9 cellular contexts compared by ENCODE assay signal in genomic region chr12:4107436-4107878, GRCh38.
DNase-seq lines count a peak whose midpoint lies in the region; ATAC-seq and TF ChIP-seq lines count a peak whose summit lies in the region.
"Had no signal": no experiment of that assay in that cellular context is flagged by ENCODE, and none has a peak within 500 bp of the region (broad histone marks: within the 10 kb centered on the region; RNA-seq: fewer than 3 reads in every experiment).

No MANE protein-coding gene starts in this region.

- WGBS in transverse colon (ENCODE audit: low coverage in 1 of 2), 2 donors: 0 to 12% methylated on average over 4 to 6 of the region's 6 CpGs

- POLR2A ChIA-PET in activated CD4-positive, alpha-beta T cell treated with anti-CD3 and anti-CD28 coated beads, Interleukin-2, amount 10 ng/mL, durations not matched to agents 7 days and 5 days (lab: Charles Lee): interaction anchor here (0.6 to 1.6 kb wide), 3 partner anchors 162 to 171 kb away, joined by 3 to 12 read pairs (median 4); no protein-coding TSS in a partner anchor
- POLR2A ChIA-PET in naive thymus-derived CD4-positive, alpha-beta T cell (lab: Charles Lee): interaction anchor here (0.6 to 2.9 kb wide), 7 partner anchors 10 to 349 kb away, joined by 3 to 13 read pairs (median 3); no protein-coding TSS in a partner anchor

- H3K27me3 ChIP-seq in naive thymus-derived CD4-positive, alpha-beta T cell (ENCODE audit: control insufficient read depth in 2 of 2, insufficient read depth in 2 of 2, low read length in 2 of 2): no peaks in the 10 kb centered on the region
- H3K27me3 ChIP-seq in transverse colon: no peaks in the 10 kb centered on the region

- peaks cover 3% of the 10 kb centered on the region for H3K36me3 Mint-ChIP-seq in activated CD4-positive, alpha-beta T cell treated with anti-CD3 and anti-CD28 coated beads, Interleukin-2, amount 10 ng/mL, durations not matched to agents 7 days and 5 days (ENCODE audit: low read depth)
- peaks cover 3 to 8% (median 4%) of the 10 kb centered on the region in 5 donors for H3K36me3 Mint-ChIP-seq in naive thymus-derived CD4-positive, alpha-beta T cell

- H3K9me3 ChIP-seq in naive thymus-derived CD4-positive, alpha-beta T cell (ENCODE audit: control insufficient read depth in 2 of 3, low read length in 3 of 3): no peaks in the 10 kb centered on the region
- no peaks in the 10 kb centered on the region for H3K9me3 ChIP-seq in transverse colon

- H3K36me3 ChIP-seq in naive thymus-derived CD4-positive, alpha-beta T cell (ENCODE audit: control insufficient read depth in 2 of 3, insufficient read depth in 3 of 3, low read length in 3 of 3): no peaks in the 10 kb centered on the region
- no peaks in the 10 kb centered on the region for H3K36me3 ChIP-seq in transverse colon
- H3K36me3 ChIP-seq: BLaER1 treated with 17β-estradiol and CSF1 and Interleukin-3, amounts not matched to agents 10 nM and 100 nM had no signal

- peaks cover 0 to 3% of the 10 kb centered on the region in 2 donors for H3K4me1 ChIP-seq in naive thymus-derived CD4-positive, alpha-beta T cell (ENCODE audit: control insufficient read depth in 2 of 2, insufficient read depth in 2 of 2, low read length in 2 of 2)
- H3K4me1 ChIP-seq in transverse colon: peaks cover 0 to 6% (median 0%) of the 10 kb centered on the region in 4 donors

- no peak overlapping the region for H3K27ac ChIP-seq in naive thymus-derived CD4-positive, alpha-beta T cell (ENCODE audit: low read depth, low read length)
- no peak overlapping the region for H3K27ac ChIP-seq in transverse colon
- H3K27ac ChIP-seq: BLaER1 treated with 17β-estradiol and CSF1 and Interleukin-3, amounts not matched to agents 10 nM and 100 nM had no signal

- TF ChIP-seq CTCF in NB4 (IDR thresholded peaks at IDR 0.05; ENCODE audit: low read depth, low read length): peak; percentile 83
- TF ChIP-seq CTCF in transverse colon (IDR thresholded peaks at IDR 0.05): peak; percentile 65 to 74 (median 68)

- TF ChIP-seq POLR2A in NB4 (IDR thresholded peaks at IDR 0.05; ENCODE audit: extremely low read depth, insufficient read length): no peak
- TF ChIP-seq POLR2A in transverse colon (IDR thresholded peaks at IDR 0.05): no peak

- ATAC-seq in HG02642 (IDR thresholded peaks at IDR 0.05; ENCODE audit: poor library complexity, unreplicated experiment): peak; percentile 89
- peak; percentile 99 for ATAC-seq in naive thymus-derived CD4-positive, alpha-beta T cell

- peak overlapping the region; percentile 87 for H3K27ac Mint-ChIP-seq in activated CD4-positive, alpha-beta T cell treated with anti-CD3 and anti-CD28 coated beads, Interleukin-2, amount 10 ng/mL, durations not matched to agents 7 days and 5 days
- H3K27ac Mint-ChIP-seq in naive thymus-derived CD4-positive, alpha-beta T cell: peak overlapping the region in 8 of 9 donors; percentile 6 to 88 (median 55)

- intact Hi-C loops in naive thymus-derived CD4-positive, alpha-beta T cell (cut with micrococcal nuclease): loop anchor here (1.0 to 2.0 kb wide), 12 partner anchors 11 to 224 kb away; no protein-coding TSS in a partner anchor
- intact Hi-C loops in transverse colon (cut with DNase I; ENCODE audit: low total_unique reads): no loop called here

- CTCF ChIA-PET in activated CD4-positive, alpha-beta T cell treated with anti-CD3 and anti-CD28 coated beads, Interleukin-2, amount 10 ng/mL, durations not matched to agents 7 days and 5 days (lab: Charles Lee): interaction anchor here (0.6 to 2.7 kb wide), 33 partner anchors 10 to 1972 kb away, joined by 3 to 56 read pairs (median 3); partner anchors contain the start of gene CCND2
- CTCF ChIA-PET in naive thymus-derived CD4-positive, alpha-beta T cell (lab: Charles Lee): interaction anchor here (0.6 to 7.5 kb wide), 14 partner anchors 10 to 226 kb away, joined by 3 to 69 read pairs (median 4); no protein-coding TSS in a partner anchor

- peaks cover 5% of the 10 kb centered on the region for H3K27me3 Mint-ChIP-seq in activated CD4-positive, alpha-beta T cell treated with anti-CD3 and anti-CD28 coated beads, Interleukin-2, amount 10 ng/mL, durations not matched to agents 7 days and 5 days
- H3K27me3 Mint-ChIP-seq in naive thymus-derived CD4-positive, alpha-beta T cell: peaks cover 0 to 7% (median 0%) of the 10 kb centered on the region in 5 donors

- in situ Hi-C loops in transverse colon (cut with MboI; ENCODE audit: low pct_ligation_motif_present in 1 of 4, low pct_unique_long_range_greater_than_20kb in 1 of 4, low sequenced_read_pairs in 3 of 4): loop anchor here in 2 of 4 donors (25.0 kb wide), 1 partner anchor 180 kb away; no protein-coding TSS in a partner anchor

- H3K4me3 ChIP-seq in NB4 (ENCODE audit: low read depth, low read length) (no peak overlapping the region), transverse colon (no peak overlapping the region)
- H3K4me3 ChIP-seq in naive thymus-derived CD4-positive, alpha-beta T cell (ENCODE audit: low read length): no peak overlapping the region
- H3K4me3 ChIP-seq: BLaER1 treated with 17β-estradiol and CSF1 and Interleukin-3, amounts not matched to agents 10 nM and 100 nM had no signal

- DNase-seq in NCI-H2171 (lab: John Stamatoyannopoulos, UW) (peak; percentile 6), NCI-H2171 treated with DMSO at 0.1 percent for 48 hours (lab: John Stamatoyannopoulos, UW) (no peak), NB4 (ENCODE audit: low read depth) (peak; percentile 89), transverse colon (peak; percentile 55)
- peak; percentile 87 for DNase-seq in activated CD4-positive, alpha-beta T cell treated with anti-CD3 and anti-CD28 coated beads, Interleukin-2, amount 10 ng/mL, durations not matched to agents 7 days and 5 days
- peak; percentile 50 for DNase-seq in effector CD8-positive, alpha-beta T cell (lab: John Stamatoyannopoulos, UW)
- peak in 8 of 9 donors; percentile 57 to 83 (median 76) for DNase-seq in naive thymus-derived CD4-positive, alpha-beta T cell

- no peaks in the 10 kb centered on the region for H3K9me3 Mint-ChIP-seq in activated CD4-positive, alpha-beta T cell treated with anti-CD3 and anti-CD28 coated beads, Interleukin-2, amount 10 ng/mL, durations not matched to agents 7 days and 5 days
- H3K9me3 Mint-ChIP-seq in naive thymus-derived CD4-positive, alpha-beta T cell: peaks cover 0 to 5% (median 0%) of the 10 kb centered on the region in 11 donors

- TF ChIP-seq EP300 in transverse colon (IDR thresholded peaks at IDR 0.05; ENCODE audit: low read depth): no peak

- H3K4me1 Mint-ChIP-seq in activated CD4-positive, alpha-beta T cell treated with anti-CD3 and anti-CD28 coated beads, Interleukin-2, amount 10 ng/mL, durations not matched to agents 7 days and 5 days: peaks cover 58% of the 10 kb centered on the region
- peaks cover 6 to 51% (median 13%) of the 10 kb centered on the region in 7 donors for H3K4me1 Mint-ChIP-seq in naive thymus-derived CD4-positive, alpha-beta T cell

- H3K4me3 Mint-ChIP-seq in activated CD4-positive, alpha-beta T cell treated with anti-CD3 and anti-CD28 coated beads, Interleukin-2, amount 10 ng/mL, durations not matched to agents 7 days and 5 days: no peak overlapping the region
- peak overlapping the region in 7 of 10 donors; percentile 21 to 74 (median 52) for H3K4me3 Mint-ChIP-seq in naive thymus-derived CD4-positive, alpha-beta T cell
